Comparison of ENCODE assay signal across 11 cellular contexts in genomic region chr3:123991730-123992588, GRCh38. TPM values are rescaled to one million over a fixed set of nuclear protein-coding genes. Genes with fewer than 3 reads are reported as not detected.
DNase-seq lines count a peak whose midpoint lies in the region; ATAC-seq, FAIRE-seq and TF ChIP-seq lines count a peak whose summit lies in the region.
"Not testable (repeated sequence)": the region's sequence is repeated elsewhere in the genome, so short reads cannot be mapped to it uniquely, and the experiment has no call there.
"Had no signal": no experiment of that assay in that cellular context is flagged by ENCODE, and none has a peak within 500 bp of the region (broad histone marks: within the 10 kb centered on the region; RNA-seq: fewer than 3 reads in every experiment).

TSS of gene ROPN1 (minus strand) at chr3:123992124. CDS start at chr3:123980481, 11,643 bp downstream.

- WGBS in IMR-90 (ENCODE audit: extremely low coverage in 2 of 2, insufficient read length in 1 of 2), 2 experiments: no CpG with 5 or more reads among the region's 49 CpGs
- WGBS in HepG2 (ENCODE audit: low lambda C conversion rate): 0% methylated on average over 6 of the region's 49 CpGs

- H3K27me3 ChIP-seq in IMR-90 (ENCODE audit: control insufficient read depth, insufficient read depth, low read length): peaks cover 52% of the 10 kb centered on the region
- not testable (repeated sequence) for H3K27me3 ChIP-seq in HepG2 (ENCODE audit: control insufficient read depth in 1 of 2, insufficient read depth in 2 of 2, low read length in 2 of 2); upper lobe of right lung

- not testable (repeated sequence) for H3K9me1 ChIP-seq in IMR-90 (ENCODE audit: insufficient read depth, low read length)

- not testable (repeated sequence) for H3K36me3 Mint-ChIP-seq in activated CD4-positive, alpha-beta T cell treated with anti-CD3 and anti-CD28 coated beads for 36 hours (ENCODE audit: low read depth); activated naive CD8-positive, alpha-beta T cell treated with anti-CD3 and anti-CD28 coated beads, Interleukin-2, amount 10 ng/mL, durations not matched to agents 7 days and 5 days; osteocyte (ENCODE audit: unreplicated experiment)

- intact Hi-C loops in IMR-90 (cut with micrococcal nuclease); activated CD4-positive, alpha-beta T cell treated with anti-CD3 and anti-CD28 coated beads for 36 hours (cut with DNase I, micrococcal nuclease); HepG2 (cut with micrococcal nuclease; ENCODE audit: unreplicated experiment); upper lobe of right lung (cut with DNase I): not testable (repeated sequence)

- not testable (repeated sequence) for H3K18ac ChIP-seq in IMR-90 (ENCODE audit: low read depth, low read length)

- not testable (repeated sequence) for H3K56ac ChIP-seq in IMR-90 (ENCODE audit: extremely low read depth, insufficient read depth, low read length)

- H3K9me3 ChIP-seq in IMR-90 (ENCODE audit: control insufficient read depth, insufficient read depth, low read length); HepG2 (ENCODE audit: low read length); upper lobe of right lung: not testable (repeated sequence)

- not testable (repeated sequence) for H3K23ac ChIP-seq in IMR-90 (ENCODE audit: low read depth, low read length)

- dilution Hi-C loops in IMR-90 (cut with HindIII; ENCODE audit: low sequenced_read_pairs, unreplicated experiment): not testable (repeated sequence)

- not testable (repeated sequence) for H2AK5ac ChIP-seq in IMR-90 (ENCODE audit: low read depth, low read length)

- TF ChIP-seq RAD21 in IMR-90 (IDR thresholded peaks at IDR 0.05; ENCODE audit: low read length); HepG2 (CRISPR knock-in tag; IDR thresholded peaks at IDR 0.05): not testable (repeated sequence)

- peak within 1 kb of the TSS; percentile 33 for H3K4me3 Mint-ChIP-seq in activated CD4-positive, alpha-beta T cell treated with anti-CD3 and anti-CD28 coated beads for 36 hours
- H3K4me3 Mint-ChIP-seq in activated naive CD8-positive, alpha-beta T cell treated with anti-CD3 and anti-CD28 coated beads, Interleukin-2, amount 10 ng/mL, durations not matched to agents 7 days and 5 days: peak within 1 kb of the TSS; percentile 45
- peak within 1 kb of the TSS; percentile 50 for H3K4me3 Mint-ChIP-seq in osteocyte (ENCODE audit: unreplicated experiment)

- not testable (repeated sequence) for H2BK15ac ChIP-seq in IMR-90 (ENCODE audit: low read depth, low read length)

- H3K4me2 ChIP-seq in IMR-90 (ENCODE audit: low read depth, low read length); HepG2 (ENCODE audit: low read depth, low read length): not testable (repeated sequence)

- BruUV-seq in IMR-90 (replicated peaks; lab: Mats Ljungman, UMichigan); HepG2 (replicated peaks; lab: Mats Ljungman, UMichigan): not testable (repeated sequence)

- H3K14ac ChIP-seq in IMR-90 (replicated peaks; ENCODE audit: low read depth, low read length): not testable (repeated sequence)

- not testable (repeated sequence) for H3K9me3 Mint-ChIP-seq in activated CD4-positive, alpha-beta T cell treated with anti-CD3 and anti-CD28 coated beads for 36 hours (ENCODE audit: low read depth); activated naive CD8-positive, alpha-beta T cell treated with anti-CD3 and anti-CD28 coated beads, Interleukin-2, amount 10 ng/mL, durations not matched to agents 7 days and 5 days; osteocyte (ENCODE audit: unreplicated experiment)

- not testable (repeated sequence) for TF ChIP-seq EP300 in HepG2 (IDR thresholded peaks at IDR 0.05; ENCODE audit: low read depth in 2 of 2, low read length in 2 of 2); HepG2 (CRISPR knock-in tag; IDR thresholded peaks at IDR 0.05; ENCODE audit: borderline replicate concordance)

- H4K5ac ChIP-seq in IMR-90 (ENCODE audit: low read depth, low read length): not testable (repeated sequence)

- peaks cover 32% of the 10 kb centered on the region for H3K27me3 Mint-ChIP-seq in activated CD4-positive, alpha-beta T cell treated with anti-CD3 and anti-CD28 coated beads for 36 hours
- H3K27me3 Mint-ChIP-seq in activated naive CD8-positive, alpha-beta T cell treated with anti-CD3 and anti-CD28 coated beads, Interleukin-2, amount 10 ng/mL, durations not matched to agents 7 days and 5 days: peaks cover 26% of the 10 kb centered on the region
- H3K27me3 Mint-ChIP-seq in osteocyte (ENCODE audit: unreplicated experiment): peaks cover 42% of the 10 kb centered on the region

- H2AFZ ChIP-seq in IMR-90 (replicated peaks; ENCODE audit: low read length, poor library complexity); HepG2 (ENCODE audit: low read length): not testable (repeated sequence)

- not testable (repeated sequence) for H2AK9ac ChIP-seq in IMR-90 (replicated peaks; ENCODE audit: low read depth, low read length, poor library complexity)

- POLR2A ChIA-PET in IMR-90 (lab: Charles Lee; ENCODE audit: unreplicated experiment); activated CD4-positive, alpha-beta T cell treated with anti-CD3 and anti-CD28 coated beads for 36 hours (lab: Charles Lee); activated naive CD8-positive, alpha-beta T cell treated with anti-CD3 and anti-CD28 coated beads, Interleukin-2, amount 10 ng/mL, durations not matched to agents 7 days and 5 days (lab: Charles Lee); HepG2 (lab: Yijun Ruan, JAX): not testable (repeated sequence)

- FAIRE-seq in HepG2 (lab: Jason Lieb, UNC): peak; percentile 72

- not testable (repeated sequence) for TF ChIP-seq CTCF in IMR-90 (conservative IDR thresholded peaks at IDR 0.05; ENCODE audit: low read depth, low read length); HepG2 (CRISPR knock-in tag; IDR thresholded peaks at IDR 0.05); osteocyte (IDR thresholded peaks at IDR 0.05); upper lobe of right lung (IDR thresholded peaks at IDR 0.05)

- H3K79me2 ChIP-seq in HepG2 (ENCODE audit: insufficient read depth, low read length): not testable (repeated sequence)

- in situ Hi-C loops in IMR-90 (cut with MboI; ENCODE audit: low sequenced_read_pairs); HepG2 (cut with HindIII; ENCODE audit: extremely low pct_ligation_motif_present, low pct_unique_long_range_greater_than_20kb): not testable (repeated sequence)

- peak; percentile 3 for DNase-seq in DMS53 (lab: John Stamatoyannopoulos, UW)
- not testable (repeated sequence) for DNase-seq in IMR-90; activated CD4-positive, alpha-beta T cell treated with anti-CD3 and anti-CD28 coated beads for 36 hours; activated naive CD8-positive, alpha-beta T cell treated with anti-CD3 and anti-CD28 coated beads, Interleukin-2, amount 10 ng/mL, durations not matched to agents 7 days and 5 days; HepG2 (ENCODE audit: low spot score); osteocyte (ENCODE audit: extremely low spot score, unreplicated experiment); upper lobe of right lung

- not testable (repeated sequence) for H3K9ac ChIP-seq in IMR-90 (ENCODE audit: low read depth, low read length); HepG2 (ENCODE audit: insufficient read depth, low read depth, low read length)

- not testable (repeated sequence) for H3K27ac Mint-ChIP-seq in activated CD4-positive, alpha-beta T cell treated with anti-CD3 and anti-CD28 coated beads for 36 hours; activated naive CD8-positive, alpha-beta T cell treated with anti-CD3 and anti-CD28 coated beads, Interleukin-2, amount 10 ng/mL, durations not matched to agents 7 days and 5 days; osteocyte (ENCODE audit: unreplicated experiment)

- CTCF ChIA-PET in IMR-90 (lab: Yijun Ruan, JAX); activated CD4-positive, alpha-beta T cell treated with anti-CD3 and anti-CD28 coated beads for 36 hours (lab: Charles Lee); HepG2 (lab: Yijun Ruan, JAX; ENCODE audit: low intra/inter-chr PET ratio, low total read pairs): not testable (repeated sequence)

- not testable (repeated sequence) for H2BK120ac ChIP-seq in IMR-90 (ENCODE audit: low read depth, low read length)

- not testable (repeated sequence) for H3K4me1 ChIP-seq in IMR-90 (ENCODE audit: control insufficient read depth, insufficient read depth, low read length); HepG2 (ENCODE audit: insufficient read depth, low read length); upper lobe of right lung

- H4K8ac ChIP-seq in IMR-90 (ENCODE audit: low read depth in 2 of 2, low read length in 2 of 2): not testable (repeated sequence)

- H4K91ac ChIP-seq in IMR-90 (ENCODE audit: insufficient read depth, low read depth, low read length): not testable (repeated sequence)

- H3K4ac ChIP-seq in IMR-90 (ENCODE audit: low read depth, low read length): not testable (repeated sequence)

- H2BK5ac ChIP-seq in IMR-90 (ENCODE audit: low read depth, low read length, poor library complexity, severe bottlenecking): not testable (repeated sequence)

- not testable (repeated sequence) for H3K4me3 ChIP-seq in IMR-90 (ENCODE audit: insufficient read depth, low read depth, low read length); HepG2 (replicated peaks in 1 of 3; ENCODE audit: insufficient read depth in 1 of 3, low read depth in 2 of 3, low read length in 3 of 3); upper lobe of right lung

- not testable (repeated sequence) for TF ChIP-seq POLR2A in IMR-90 (IDR thresholded peaks at IDR 0.05; ENCODE audit: low read depth, low read length); HepG2 (IDR thresholded peaks at IDR 0.05; ENCODE audit: insufficient read depth in 1 of 2, low read depth in 2 of 2, low read length in 2 of 2)

- not testable (repeated sequence) for H3K4me1 Mint-ChIP-seq in activated CD4-positive, alpha-beta T cell treated with anti-CD3 and anti-CD28 coated beads for 36 hours; activated naive CD8-positive, alpha-beta T cell treated with anti-CD3 and anti-CD28 coated beads, Interleukin-2, amount 10 ng/mL, durations not matched to agents 7 days and 5 days; osteocyte (ENCODE audit: unreplicated experiment)

- H3K36me3 ChIP-seq in IMR-90 (ENCODE audit: control insufficient read depth, insufficient read depth, low read length); HepG2 (replicated peaks in 1 of 2; ENCODE audit: control insufficient read depth in 1 of 2, insufficient read depth in 2 of 2, low read length in 2 of 2); upper lobe of right lung: not testable (repeated sequence)

- not testable (repeated sequence) for H2BK20ac ChIP-seq in IMR-90 (ENCODE audit: low read depth, low read length)

- not testable (repeated sequence) for H3K79me1 ChIP-seq in IMR-90 (ENCODE audit: low read depth in 1 of 2, low read length in 2 of 2)

- not testable (repeated sequence) for H4K20me1 ChIP-seq in IMR-90 (ENCODE audit: insufficient read depth, low read length); HepG2 (ENCODE audit: insufficient read depth, low read length)

- ATAC-seq in IMR-90 (ENCODE audit: low read depth) (peak; percentile 90), esophagus mucosa (peak; percentile 82), HepG2 (peak; percentile 95), upper lobe of right lung (peak; percentile 92)
- peak; percentile 98 for ATAC-seq in activated CD4-positive, alpha-beta T cell treated with anti-CD3 and anti-CD28 coated beads for 36 hours
- ATAC-seq in activated naive CD8-positive, alpha-beta T cell treated with anti-CD3 and anti-CD28 coated beads, Interleukin-2, amount 10 ng/mL, durations not matched to agents 7 days and 5 days (ENCODE audit: low read depth): peak; percentile 91

- H3K27ac ChIP-seq in IMR-90 (ENCODE audit: insufficient read depth, low read length); HepG2 (ENCODE audit: extremely low read length, insufficient read depth, low read length); upper lobe of right lung: not testable (repeated sequence)

RNA-seq across cellular contexts. Expression of gene ROPN1, which starts in this region (rescaled TPM):
- total RNA-seq in IMR-90 (2012; rRNA removed): 0.18 TPM in 1 of 2 replicates, not detected in the other
- polyA plus RNA-seq in IMR-90 (2012; rRNA removed): 0.03 TPM in 1 of 2 replicates, not detected in the other
- polyA plus RNA-seq in IMR-90 (2012; cell fraction: cytosol; rRNA removed): 0.08 TPM in 1 of 2 replicates, not detected in the other
- not detected in 2 replicates for polyA plus RNA-seq in IMR-90 (2012; cell fraction: nucleus; rRNA removed; ENCODE audit: low replicate concordance)
- not detected for total RNA-seq in activated CD4-positive, alpha-beta T cell treated with anti-CD3 and anti-CD28 coated beads for 36 hours
- total RNA-seq in activated naive CD8-positive, alpha-beta T cell treated with anti-CD3 and anti-CD28 coated beads, Interleukin-2, amount 10 ng/mL, durations not matched to agents 7 days and 5 days: not detected
- not detected for total RNA-seq in esophagus mucosa
- not detected in 2 replicates for total RNA-seq in HepG2 (2016; rRNA removed; fragmentation: Illumina TruSeq; extraction: Trizol)
- not detected in 2 replicates for total RNA-seq in HepG2 (2016; cell fraction: cytosol; rRNA removed; fragmentation: Illumina TruSeq; extraction: Trizol; ENCODE audit: low read depth)
- not detected in 2 replicates for total RNA-seq in HepG2 (2016; cell fraction: insoluble cytoplasmic fraction; rRNA removed; fragmentation: Illumina TruSeq; extraction: Trizol)
- total RNA-seq in HepG2 (2016; cell fraction: membrane; rRNA removed; fragmentation: Illumina TruSeq; extraction: Trizol): not detected in 2 replicates
- total RNA-seq in HepG2 (2016; cell fraction: nucleus; rRNA removed; fragmentation: Illumina TruSeq; extraction: Trizol): not detected in 2 replicates
- not detected in 2 replicates for polyA plus RNA-seq in HepG2 (2011; rRNA removed)
- not detected in 2 replicates for polyA plus RNA-seq in HepG2 (2011; cell fraction: cytosol; rRNA removed)
- not detected in 2 replicates for polyA plus RNA-seq in HepG2 (2011; cell fraction: nucleus; rRNA removed)
- not detected in 2 replicates for polyA plus RNA-seq in HepG2 (2012)
- polyA plus RNA-seq in HepG2 (2016; cell fraction: cytosol; fragmentation: Illumina TruSeq; extraction: Trizol; ENCODE audit: low read depth): not detected in 2 replicates
- not detected in 2 replicates for polyA plus RNA-seq in HepG2 (2016; cell fraction: insoluble cytoplasmic fraction; fragmentation: Illumina TruSeq; extraction: Trizol; ENCODE audit: low read depth)
- polyA plus RNA-seq in HepG2 (2016; cell fraction: membrane; fragmentation: Illumina TruSeq; extraction: Trizol; ENCODE audit: low read depth): not detected in 2 replicates
- polyA plus RNA-seq in HepG2 (2016; cell fraction: nucleus; fragmentation: Illumina TruSeq; extraction: Trizol; ENCODE audit: insufficient read depth, low read depth): not detected in 2 replicates
- not detected in 2 replicates for polyA minus RNA-seq in HepG2 (2011; rRNA and poly(A)+ RNA removed; ENCODE audit: low replicate concordance)
- polyA minus RNA-seq in HepG2 (2011; cell fraction: cytosol; rRNA and poly(A)+ RNA removed): not detected in 2 replicates
- not detected in 2 replicates for polyA minus RNA-seq in HepG2 (2011; cell fraction: nucleus; rRNA and poly(A)+ RNA removed)
- not detected in 2 replicates for total RNA-seq in osteocyte
- not detected for total RNA-seq in upper lobe of right lung
- total RNA-seq: Calu3, mononuclear cell, SJSA1 had no signal

Comparison
In these comparisons a context has a peak if more than half of its experiments do, and no peak if none do; other contexts are left out.
1. Peak in ATAC-seq in IMR-90; RNA of the gene not detected or under 1 TPM.
2. Peak in ATAC-seq in activated CD4-positive, alpha-beta T cell treated with anti-CD3 and anti-CD28 coated beads for 36 hours; RNA of the gene not detected or under 1 TPM.
3. Peak in ATAC-seq in activated naive CD8-positive, alpha-beta T cell treated with anti-CD3 and anti-CD28 coated beads, Interleukin-2, amount 10 ng/mL, durations not matched to agents 7 days and 5 days; RNA of the gene not detected or under 1 TPM.
4. Peak in ATAC-seq in esophagus mucosa; RNA of the gene not detected or under 1 TPM.
5. Peak in ATAC-seq in HepG2; RNA of the gene not detected or under 1 TPM.
6. Peak in ATAC-seq in upper lobe of right lung; RNA of the gene not detected or under 1 TPM.